24 cellular contexts compared by ENCODE assay signal in the genomic region with DNA sequence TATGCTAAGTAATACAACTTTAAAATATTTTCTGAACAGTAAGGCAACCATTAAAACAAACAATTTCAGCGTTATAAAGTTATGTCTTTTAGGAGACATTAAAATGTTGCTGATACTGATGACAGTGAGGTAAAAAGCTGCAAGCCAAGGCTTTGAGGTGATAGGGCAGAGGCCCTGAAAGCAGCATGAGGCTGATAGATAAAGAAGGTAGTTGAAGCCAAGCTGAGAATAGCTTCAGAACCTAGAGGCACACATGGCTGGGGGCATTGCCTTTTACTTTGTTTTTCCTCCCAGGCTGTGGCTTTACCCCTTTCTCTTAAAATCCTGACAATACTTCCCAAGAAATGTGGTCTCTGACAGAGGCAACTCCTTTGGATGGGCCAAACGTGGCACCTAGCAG.
"Had no signal": no experiment of that assay in that cellular context is flagged by ENCODE, and none has a peak within 500 bp of the region (broad histone marks: within the 10 kb centered on the region; RNA-seq: fewer than 3 reads in every experiment).

No MANE protein-coding gene starts in this region.

- ATAC-seq: HepG2, Panc1, PC-3 had no signal

- H3K4me1 ChIP-seq: SJSA1 had no signal

- FAIRE-seq: HepG2 had no signal

- H3K27me3 ChIP-seq: MG63, SJSA1 had no signal

- DNase-seq: IMR-90; Karpas-422; KG1; MG63; NCI-H1092; NCI-H1105 treated with DMSO at 0.1 percent for 48 hours; NCI-H1417 treated with DMSO at 0.1 percent for 48 hours; NCI-H146; NCI-H1694 treated with DMSO at 0.1 percent for 48 hours; NCI-H1930; NCI-H2081; NCI-H2107; NCI-H2227 treated with DMSO at 0.1 percent for 48 hours; NCI-H524; NCI-H526 treated with DMSO at 0.1 percent for 48 hours; NCI-H748 treated with DMSO at 0.1 percent for 48 hours; NK-92 treated with Interleukin-12 subunit alpha and Interleukin-12 subunit beta, amount 100 ng/mL, for 24 hours; PC-3; SIG-M5 had no signal

- H3K36me3 ChIP-seq: MG63, SJSA1 had no signal

- H3K27ac ChIP-seq: RWPE1, SJSA1, SK-N-MC had no signal

- H3K9me3 ChIP-seq: MG63, SJSA1 had no signal

- H3K4me3 ChIP-seq: MG63, SJSA1, SK-N-MC had no signal
